1 cellular context compared by ENCODE assay signal in the genomic region with DNA sequence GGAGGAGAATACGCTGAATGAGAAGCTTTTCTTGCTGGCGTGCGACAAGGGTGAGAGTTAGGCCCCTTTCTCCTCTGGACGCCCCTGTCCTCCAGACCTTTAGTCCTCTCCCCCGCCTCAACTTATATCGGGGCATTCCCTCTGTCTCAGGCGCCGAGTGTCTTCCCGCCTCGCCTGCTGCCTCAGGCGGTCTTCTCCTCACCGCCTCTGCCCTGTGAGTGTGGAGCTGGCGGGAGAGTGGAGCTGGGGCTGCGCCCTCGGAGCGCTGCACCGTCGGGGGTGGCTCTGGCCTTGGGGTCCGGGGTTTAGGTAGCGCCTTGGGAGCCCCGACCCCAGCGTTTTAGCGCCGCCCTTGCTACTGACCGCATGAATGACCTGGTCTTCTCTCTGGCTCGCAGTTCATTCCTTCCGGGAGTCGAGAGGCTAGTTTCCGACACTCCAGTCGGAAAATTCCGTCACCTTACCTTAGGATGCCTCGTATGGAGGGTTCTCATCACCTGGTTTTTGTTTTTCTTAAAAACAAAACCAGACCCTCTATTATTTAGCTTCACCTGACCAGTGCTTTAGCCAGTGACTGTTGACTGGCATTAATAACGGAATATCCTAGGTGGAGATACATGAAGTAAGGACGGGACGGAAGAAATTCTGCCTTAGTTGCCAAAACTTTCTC.
A peak's percentile ranks its signal among the peaks of the same experiment; 100 is the strongest.
TF ChIP-seq lines count a peak whose summit lies in the region.

No MANE protein-coding gene starts in this region.

TF ChIP-seq in HepG2, 621 proteins besides CTCF, POLR2A, EP300 and RAD21 (continued from another document and continues in another):
- TF ChIP-seq, protein P1, sequence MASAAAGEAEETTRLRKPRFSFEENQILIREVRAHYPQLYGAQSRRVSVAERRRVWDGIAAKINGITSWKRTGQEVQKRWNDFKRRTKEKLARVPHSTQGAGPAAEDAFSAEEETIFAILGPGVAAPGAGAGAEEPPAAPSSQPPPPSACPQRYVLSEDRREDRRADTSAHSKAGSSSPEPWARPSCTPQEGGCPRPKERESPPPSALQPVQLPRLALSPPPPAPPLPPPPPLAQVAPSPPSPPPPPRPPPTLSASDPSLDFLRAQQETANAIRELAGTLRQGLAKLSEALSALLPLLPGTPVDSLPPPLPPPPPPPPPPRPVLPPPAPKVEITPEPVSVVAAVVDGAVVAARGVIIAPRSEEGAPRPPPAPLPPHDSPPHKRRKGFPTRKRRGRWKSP (CRISPR knock-in tag; IDR thresholded peaks at IDR 0.05): peak; percentile 97
- peak; percentile 9 for TF ChIP-seq THAP11 (CRISPR knock-in tag; IDR thresholded peaks at IDR 0.05)
- peak; percentile 64; the same call in 1 of the 2 replicates for TF ChIP-seq TBX2 (CRISPR knock-in tag; IDR thresholded peaks at IDR 0.05; ENCODE audit: borderline replicate concordance)
- TF ChIP-seq KDM5A (IDR thresholded peaks at IDR 0.05; ENCODE audit: borderline replicate concordance, low read length): peak; percentile 57; the same call in 1 of the 2 replicates
- TF ChIP-seq ZNF879 (CRISPR knock-in tag; IDR thresholded peaks at IDR 0.05): 0 out of 2 replicates have a peak, but pooled peaks have one; percentile 75
- TF ChIP-seq KDM5B (CRISPR knock-in tag; IDR thresholded peaks at IDR 0.05; ENCODE audit: borderline replicate concordance): peak; percentile 30; the same call in 1 of the 2 replicates
- no peak for TF ChIP-seq ZFP1 (CRISPR knock-in tag; IDR thresholded peaks at IDR 0.05)
- peak; percentile 46 for TF ChIP-seq MED1 (CRISPR knock-in tag; IDR thresholded peaks at IDR 0.05)
- peak in 1 of 2 experiments; percentile 40; a peak in 1 of 4 replicates for TF ChIP-seq KLF16 (CRISPR knock-in tag; IDR thresholded peaks at IDR 0.05)
- TF ChIP-seq ZNF598 (CRISPR knock-in tag; IDR thresholded peaks at IDR 0.05; ENCODE audit: borderline replicate concordance): peak; percentile 62; the same call in 1 of the 2 replicates
- TF ChIP-seq HOXA5 (CRISPR knock-in tag; IDR thresholded peaks at IDR 0.05): 0 out of 2 replicates have a peak, but pooled peaks have one; percentile 6
- no peak for TF ChIP-seq NCOA5 (CRISPR knock-in tag; IDR thresholded peaks at IDR 0.05)
- no peak; the same call in 1 of the 2 replicates for TF ChIP-seq MTF2 (CRISPR knock-in tag; IDR thresholded peaks at IDR 0.05; ENCODE audit: borderline replicate concordance)
- TF ChIP-seq CREBL2 (CRISPR knock-in tag; IDR thresholded peaks at IDR 0.05; ENCODE audit: borderline replicate concordance): no peak
- peak; percentile 41 for TF ChIP-seq HNRNPLL (IDR thresholded peaks at IDR 0.05; ENCODE audit: low read depth, low read length, poor library complexity, severe bottlenecking)
- peak; percentile 67; the same call in 1 of the 2 replicates for TF ChIP-seq KDM2A (CRISPR knock-in tag; IDR thresholded peaks at IDR 0.05; ENCODE audit: borderline replicate concordance, low read depth)
- TF ChIP-seq, protein P2, sequence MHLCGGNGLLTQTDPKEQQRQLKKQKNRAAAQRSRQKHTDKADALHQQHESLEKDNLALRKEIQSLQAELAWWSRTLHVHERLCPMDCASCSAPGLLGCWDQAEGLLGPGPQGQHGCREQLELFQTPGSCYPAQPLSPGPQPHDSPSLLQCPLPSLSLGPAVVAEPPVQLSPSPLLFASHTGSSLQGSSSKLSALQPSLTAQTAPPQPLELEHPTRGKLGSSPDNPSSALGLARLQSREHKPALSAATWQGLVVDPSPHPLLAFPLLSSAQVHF (CRISPR knock-in tag; IDR thresholded peaks at IDR 0.05): peak; percentile 86; the same call in 1 of the 2 replicates
- TF ChIP-seq ZNF773 (CRISPR knock-in tag; IDR thresholded peaks at IDR 0.05; ENCODE audit: borderline replicate concordance): no peak
- TF ChIP-seq, protein P3, sequence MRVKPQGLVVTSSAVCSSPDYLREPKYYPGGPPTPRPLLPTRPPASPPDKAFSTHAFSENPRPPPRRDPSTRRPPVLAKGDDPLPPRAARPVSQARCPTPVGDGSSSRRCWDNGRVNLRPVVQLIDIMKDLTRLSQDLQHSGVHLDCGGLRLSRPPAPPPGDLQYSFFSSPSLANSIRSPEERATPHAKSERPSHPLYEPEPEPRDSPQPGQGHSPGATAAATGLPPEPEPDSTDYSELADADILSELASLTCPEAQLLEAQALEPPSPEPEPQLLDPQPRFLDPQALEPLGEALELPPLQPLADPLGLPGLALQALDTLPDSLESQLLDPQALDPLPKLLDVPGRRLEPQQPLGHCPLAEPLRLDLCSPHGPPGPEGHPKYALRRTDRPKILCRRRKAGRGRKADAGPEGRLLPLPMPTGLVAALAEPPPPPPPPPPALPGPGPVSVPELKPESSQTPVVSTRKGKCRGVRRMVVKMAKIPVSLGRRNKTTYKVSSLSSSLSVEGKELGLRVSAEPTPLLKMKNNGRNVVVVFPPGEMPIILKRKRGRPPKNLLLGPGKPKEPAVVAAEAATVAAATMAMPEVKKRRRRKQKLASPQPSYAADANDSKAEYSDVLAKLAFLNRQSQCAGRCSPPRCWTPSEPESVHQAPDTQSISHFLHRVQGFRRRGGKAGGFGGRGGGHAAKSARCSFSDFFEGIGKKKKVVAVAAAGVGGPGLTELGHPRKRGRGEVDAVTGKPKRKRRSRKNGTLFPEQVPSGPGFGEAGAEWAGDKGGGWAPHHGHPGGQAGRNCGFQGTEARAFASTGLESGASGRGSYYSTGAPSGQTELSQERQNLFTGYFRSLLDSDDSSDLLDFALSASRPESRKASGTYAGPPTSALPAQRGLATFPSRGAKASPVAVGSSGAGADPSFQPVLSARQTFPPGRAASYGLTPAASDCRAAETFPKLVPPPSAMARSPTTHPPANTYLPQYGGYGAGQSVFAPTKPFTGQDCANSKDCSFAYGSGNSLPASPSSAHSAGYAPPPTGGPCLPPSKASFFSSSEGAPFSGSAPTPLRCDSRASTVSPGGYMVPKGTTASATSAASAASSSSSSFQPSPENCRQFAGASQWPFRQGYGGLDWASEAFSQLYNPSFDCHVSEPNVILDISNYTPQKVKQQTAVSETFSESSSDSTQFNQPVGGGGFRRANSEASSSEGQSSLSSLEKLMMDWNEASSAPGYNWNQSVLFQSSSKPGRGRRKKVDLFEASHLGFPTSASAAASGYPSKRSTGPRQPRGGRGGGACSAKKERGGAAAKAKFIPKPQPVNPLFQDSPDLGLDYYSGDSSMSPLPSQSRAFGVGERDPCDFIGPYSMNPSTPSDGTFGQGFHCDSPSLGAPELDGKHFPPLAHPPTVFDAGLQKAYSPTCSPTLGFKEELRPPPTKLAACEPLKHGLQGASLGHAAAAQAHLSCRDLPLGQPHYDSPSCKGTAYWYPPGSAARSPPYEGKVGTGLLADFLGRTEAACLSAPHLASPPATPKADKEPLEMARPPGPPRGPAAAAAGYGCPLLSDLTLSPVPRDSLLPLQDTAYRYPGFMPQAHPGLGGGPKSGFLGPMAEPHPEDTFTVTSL (CRISPR knock-in tag; IDR thresholded peaks at IDR 0.05; ENCODE audit: borderline replicate concordance): peak; percentile 35; the same call in 1 of the 2 replicates
- TF ChIP-seq RXRA (CRISPR knock-in tag; IDR thresholded peaks at IDR 0.05): peak; percentile 79
- TF ChIP-seq ZBTB40 (IDR thresholded peaks at IDR 0.05): no peak
- peak; percentile 62 for TF ChIP-seq ZBTB40 (CRISPR knock-in tag; IDR thresholded peaks at IDR 0.05)
- TF ChIP-seq ZNF138 (CRISPR knock-in tag; IDR thresholded peaks at IDR 0.05; ENCODE audit: low read depth): 0 out of 2 replicates have a peak, but pooled peaks have one; percentile 31
- TF ChIP-seq PHF8 (CRISPR knock-in tag; IDR thresholded peaks at IDR 0.05): peak; percentile 81
- peak; percentile 36 for TF ChIP-seq TSC22D2 (CRISPR knock-in tag; IDR thresholded peaks at IDR 0.05; ENCODE audit: borderline replicate concordance)
- TF ChIP-seq, protein P4, sequence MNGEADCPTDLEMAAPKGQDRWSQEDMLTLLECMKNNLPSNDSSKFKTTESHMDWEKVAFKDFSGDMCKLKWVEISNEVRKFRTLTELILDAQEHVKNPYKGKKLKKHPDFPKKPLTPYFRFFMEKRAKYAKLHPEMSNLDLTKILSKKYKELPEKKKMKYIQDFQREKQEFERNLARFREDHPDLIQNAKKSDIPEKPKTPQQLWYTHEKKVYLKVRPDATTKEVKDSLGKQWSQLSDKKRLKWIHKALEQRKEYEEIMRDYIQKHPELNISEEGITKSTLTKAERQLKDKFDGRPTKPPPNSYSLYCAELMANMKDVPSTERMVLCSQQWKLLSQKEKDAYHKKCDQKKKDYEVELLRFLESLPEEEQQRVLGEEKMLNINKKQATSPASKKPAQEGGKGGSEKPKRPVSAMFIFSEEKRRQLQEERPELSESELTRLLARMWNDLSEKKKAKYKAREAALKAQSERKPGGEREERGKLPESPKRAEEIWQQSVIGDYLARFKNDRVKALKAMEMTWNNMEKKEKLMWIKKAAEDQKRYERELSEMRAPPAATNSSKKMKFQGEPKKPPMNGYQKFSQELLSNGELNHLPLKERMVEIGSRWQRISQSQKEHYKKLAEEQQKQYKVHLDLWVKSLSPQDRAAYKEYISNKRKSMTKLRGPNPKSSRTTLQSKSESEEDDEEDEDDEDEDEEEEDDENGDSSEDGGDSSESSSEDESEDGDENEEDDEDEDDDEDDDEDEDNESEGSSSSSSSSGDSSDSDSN (CRISPR knock-in tag; IDR thresholded peaks at IDR 0.05): peak; percentile 88
- TF ChIP-seq FOXM1 (CRISPR knock-in tag; IDR thresholded peaks at IDR 0.05): no peak
- TF ChIP-seq, protein P5, sequence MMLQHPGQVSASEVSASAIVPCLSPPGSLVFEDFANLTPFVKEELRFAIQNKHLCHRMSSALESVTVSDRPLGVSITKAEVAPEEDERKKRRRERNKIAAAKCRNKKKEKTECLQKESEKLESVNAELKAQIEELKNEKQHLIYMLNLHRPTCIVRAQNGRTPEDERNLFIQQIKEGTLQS (CRISPR knock-in tag; IDR thresholded peaks at IDR 0.05): peak; percentile 33; the same call in 1 of the 2 replicates
- no peak for TF ChIP-seq IRF2 (CRISPR knock-in tag; IDR thresholded peaks at IDR 0.05)
- TF ChIP-seq ASH2L (IDR thresholded peaks at IDR 0.05; ENCODE audit: insufficient read length, low read depth, low read length): peak; percentile 83
- TF ChIP-seq, protein P6, sequence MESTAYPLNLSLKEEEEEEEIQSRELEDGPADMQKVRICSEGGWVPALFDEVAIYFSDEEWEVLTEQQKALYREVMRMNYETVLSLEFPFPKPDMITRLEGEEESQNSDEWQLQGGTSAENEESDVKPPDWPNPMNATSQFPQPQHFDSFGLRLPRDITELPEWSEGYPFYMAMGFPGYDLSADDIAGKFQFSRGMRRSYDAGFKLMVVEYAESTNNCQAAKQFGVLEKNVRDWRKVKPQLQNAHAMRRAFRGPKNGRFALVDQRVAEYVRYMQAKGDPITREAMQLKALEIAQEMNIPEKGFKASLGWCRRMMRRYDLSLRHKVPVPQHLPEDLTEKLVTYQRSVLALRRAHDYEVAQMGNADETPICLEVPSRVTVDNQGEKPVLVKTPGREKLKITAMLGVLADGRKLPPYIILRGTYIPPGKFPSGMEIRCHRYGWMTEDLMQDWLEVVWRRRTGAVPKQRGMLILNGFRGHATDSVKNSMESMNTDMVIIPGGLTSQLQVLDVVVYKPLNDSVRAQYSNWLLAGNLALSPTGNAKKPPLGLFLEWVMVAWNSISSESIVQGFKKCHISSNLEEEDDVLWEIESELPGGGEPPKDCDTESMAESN (CRISPR knock-in tag; conservative IDR thresholded peaks at IDR 0.05): peak; percentile 77
